Comparison of ENCODE assay signal across 8 cellular contexts in the genomic region with DNA sequence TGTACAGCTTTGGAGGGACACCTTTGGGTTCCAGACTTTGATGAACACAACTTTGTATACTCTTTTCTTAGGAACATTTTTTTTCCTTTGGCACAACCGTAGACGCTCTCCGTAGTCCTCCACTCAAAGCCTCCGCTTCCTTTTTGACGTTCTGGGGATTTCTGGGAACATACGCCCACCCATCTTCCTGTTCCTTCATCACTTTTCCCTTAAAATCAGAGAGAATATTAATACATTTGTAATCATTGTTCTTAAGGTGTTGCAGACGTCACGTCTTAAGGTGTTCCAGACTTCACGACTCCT. TPM values are rescaled to one million over a fixed set of nuclear protein-coding genes. Genes with fewer than 3 reads are reported as not detected.
DNase-seq lines count a peak whose midpoint lies in the region; ATAC-seq and TF ChIP-seq lines count a peak whose summit lies in the region.

No MANE protein-coding gene starts in this region.

- no peak overlapping the region for H2BK15ac ChIP-seq in neuronal stem cell (ENCODE audit: low read length)

- no peaks in the 10 kb centered on the region for H3K9me3 ChIP-seq in CD8-positive, alpha-beta T cell (ENCODE audit: low read length)
- no peaks in the 10 kb centered on the region for H3K9me3 ChIP-seq in neuronal stem cell (replicated peaks in 1 of 2; ENCODE audit: control insufficient read depth in 2 of 2, insufficient read depth in 1 of 2, low read depth in 1 of 2, low read length in 2 of 2)

- H3K4me2 ChIP-seq in neuronal stem cell (ENCODE audit: insufficient read depth, low read length, poor library complexity, severe bottlenecking): peak overlapping the region; percentile 89

- no peak for TF ChIP-seq CTCF in CD8-positive, alpha-beta T cell (IDR thresholded peaks at IDR 0.05)
- TF ChIP-seq CTCF in RWPE1 (conservative IDR thresholded peaks at IDR 0.05; ENCODE audit: low read depth) (no peak), epithelial cell of proximal tubule (conservative IDR thresholded peaks at IDR 0.05; ENCODE audit: low read depth, low read length) (no peak), GM10266 (IDR thresholded peaks at IDR 0.05; ENCODE audit: control insufficient read depth, insufficient read depth, low read depth, missing control alignments) (no peak)

- no peaks in the 10 kb centered on the region for H3K27me3 Mint-ChIP-seq in CD8-positive, alpha-beta T cell (ENCODE audit: low read depth)

- H3K36me3 ChIP-seq in CD8-positive, alpha-beta T cell (ENCODE audit: insufficient read depth, low read length): no peaks in the 10 kb centered on the region
- H3K36me3 ChIP-seq in neuronal stem cell (replicated peaks in 1 of 2; ENCODE audit: control insufficient read depth in 2 of 2, insufficient read depth in 2 of 2, low read length in 2 of 2): peaks cover 0 to 10% of the 10 kb centered on the region in 2 donors

- POLR2A ChIA-PET in CD8-positive, alpha-beta T cell (lab: Charles Lee): no interaction called here
- POLR2A ChIA-PET in RWPE1 (lab: Yijun Ruan, JAX; ENCODE audit: low non-redundant PET): no interaction called here

- H2BK12ac ChIP-seq in neuronal stem cell (ENCODE audit: low read length): no peak overlapping the region

- H3K4me3 ChIP-seq in CD8-positive, alpha-beta T cell (ENCODE audit: low read depth, low read length): peak overlapping the region; percentile 73
- H3K4me3 ChIP-seq in epithelial cell of proximal tubule (ENCODE audit: low read depth, low read length) (peak overlapping the region; percentile 97), neuronal stem cell (ENCODE audit: low read length in 2 of 2) (peak overlapping the region; percentile 94 to 95)

- no CpG with 5 or more reads among the region's 9 CpGs for WGBS in neuronal stem cell (ENCODE audit: extremely low coverage in 2 of 2, insufficient read length in 2 of 2, insufficient replicate concordance in 1 of 2), 2 donors

- no peaks in the 10 kb centered on the region for H3K9me3 Mint-ChIP-seq in CD8-positive, alpha-beta T cell

- intact Hi-C loops in CD8-positive, alpha-beta T cell (cut with DNase I, micrococcal nuclease): loop anchor here (1.0 to 5.0 kb wide), 4 partner anchors 39 to 195 kb away; a partner anchor contains a TSS

- CTCF ChIA-PET in CD8-positive, alpha-beta T cell (lab: Charles Lee): interaction anchor here (1.1 to 1.4 kb wide), 2 partner anchors 10 to 308 kb away, joined by 3 read pairs; no protein-coding TSS in a partner anchor
- CTCF ChIA-PET in RWPE1 (lab: Yijun Ruan, JAX): no interaction called here

- no peak overlapping the region for H3K9ac ChIP-seq in neuronal stem cell (ENCODE audit: low read depth, low read length, poor library complexity)

- peaks cover 42% of the 10 kb centered on the region for H3K4me1 Mint-ChIP-seq in CD8-positive, alpha-beta T cell (ENCODE audit: low read depth)

- H2BK5ac ChIP-seq in neuronal stem cell (ENCODE audit: low read length): no peak overlapping the region

- peak overlapping the region; percentile 87 for H3K18ac ChIP-seq in neuronal stem cell (ENCODE audit: low read length)

- H3K36me3 Mint-ChIP-seq in CD8-positive, alpha-beta T cell: peaks cover 19% of the 10 kb centered on the region

- no peak overlapping the region for H4K8ac ChIP-seq in neuronal stem cell (ENCODE audit: low read depth, low read length)

- peak overlapping the region; percentile 94 for H3K27ac Mint-ChIP-seq in CD8-positive, alpha-beta T cell

- H2AFZ ChIP-seq in neuronal stem cell (ENCODE audit: low read length): peak overlapping the region; percentile 96

- no peak overlapping the region for H2AK5ac ChIP-seq in neuronal stem cell (ENCODE audit: low read depth, low read length)

- H3K23ac ChIP-seq in neuronal stem cell (ENCODE audit: low read depth, low read length, poor library complexity): peak overlapping the region; percentile 95

- peaks cover 12% of the 10 kb centered on the region for H3K4me1 ChIP-seq in CD8-positive, alpha-beta T cell (ENCODE audit: insufficient read depth, low read length)
- H3K4me1 ChIP-seq in neuronal stem cell (ENCODE audit: control insufficient read depth in 2 of 2, insufficient read depth in 1 of 2, low read depth in 1 of 2, low read length in 2 of 2): peaks cover 3 to 4% of the 10 kb centered on the region in 2 donors

- no peak overlapping the region for H3K14ac ChIP-seq in neuronal stem cell (ENCODE audit: low read length)

- H2BK120ac ChIP-seq in neuronal stem cell (ENCODE audit: low read depth, low read length): no peak overlapping the region

- H4K91ac ChIP-seq in neuronal stem cell (ENCODE audit: low read depth, low read length, poor library complexity): no peak overlapping the region

- DNase-seq in CD8-positive, alpha-beta T cell: no peak
- DNase-seq in RWPE1 (ENCODE audit: low spot score): no peak
- no peak for DNase-seq in epithelial cell of proximal tubule (ENCODE audit: low read depth)
- DNase-seq in neuronal stem cell (ENCODE audit: low spot score): no peak
- DNase-seq in NCI-H510A (lab: John Stamatoyannopoulos, UW): no peak
- no peak for DNase-seq in AML-193 (lab: John Stamatoyannopoulos, UW)
- no peak for DNase-seq in GM19240 (ENCODE audit: insufficient read length, low spot score)
- DNase-seq in GM10266 (ENCODE audit: extremely low spot score): no peak

- peaks cover 3% of the 10 kb centered on the region for H3K79me1 ChIP-seq in neuronal stem cell (ENCODE audit: low read depth, low read length)

- no peaks in the 10 kb centered on the region for H3K27me3 ChIP-seq in CD8-positive, alpha-beta T cell (ENCODE audit: insufficient read depth, low read length)
- H3K27me3 ChIP-seq in neuronal stem cell (ENCODE audit: control insufficient read depth in 3 of 3, insufficient read depth in 3 of 3, low read depth in 1 of 3, low read length in 3 of 3): no peaks in the 10 kb centered on the region

- peak overlapping the region; percentile 96 for H3K4me3 Mint-ChIP-seq in CD8-positive, alpha-beta T cell

- no peak overlapping the region for H3K4ac ChIP-seq in neuronal stem cell (ENCODE audit: low read length)

- ATAC-seq in CD8-positive, alpha-beta T cell: no peak

- peak overlapping the region; percentile 68 for H3K27ac ChIP-seq in CD8-positive, alpha-beta T cell (ENCODE audit: low read depth, low read length)
- H3K27ac ChIP-seq in RWPE1 (peak overlapping the region; percentile 80), neuronal stem cell (replicated peaks; ENCODE audit: low read length) (peak overlapping the region; percentile 54)

RNA-seq across cellular contexts. Expression of a gene that starts 0.4 kb away (rescaled TPM):
- total RNA-seq in CD8-positive, alpha-beta T cell: 10 to 100 TPM; 25.1 to 28.2 TPM
- 80.1 and 83.0 TPM in 2 replicates for total RNA-seq in epithelial cell of proximal tubule
- polyA plus RNA-seq in neuronal stem cell (2013, experiment 1 of 2): 73.0 TPM
- polyA plus RNA-seq in neuronal stem cell (2013, experiment 2 of 2): 75.2 TPM

RNA-seq across cellular contexts. Expression of a gene that starts 39.3 kb away (rescaled TPM):
- total RNA-seq in CD8-positive, alpha-beta T cell: 1 to 10 TPM; 6.9 to 7.4 TPM
- total RNA-seq in epithelial cell of proximal tubule: 22.1 and 27.1 TPM in 2 replicates
- polyA plus RNA-seq in neuronal stem cell (2013, experiment 1 of 2): 14.3 TPM
- polyA plus RNA-seq in neuronal stem cell (2013, experiment 2 of 2): 14.6 TPM

RNA-seq across cellular contexts. Expression of a gene that starts 55.1 kb away (rescaled TPM):
- not detected for total RNA-seq in CD8-positive, alpha-beta T cell
- total RNA-seq in epithelial cell of proximal tubule: not detected in 2 replicates
- polyA plus RNA-seq in neuronal stem cell (2013, experiment 1 of 2): not detected
- polyA plus RNA-seq in neuronal stem cell (2013, experiment 2 of 2): not detected
